ENCODE assay signal across 25 cellular contexts in the genomic region with DNA sequence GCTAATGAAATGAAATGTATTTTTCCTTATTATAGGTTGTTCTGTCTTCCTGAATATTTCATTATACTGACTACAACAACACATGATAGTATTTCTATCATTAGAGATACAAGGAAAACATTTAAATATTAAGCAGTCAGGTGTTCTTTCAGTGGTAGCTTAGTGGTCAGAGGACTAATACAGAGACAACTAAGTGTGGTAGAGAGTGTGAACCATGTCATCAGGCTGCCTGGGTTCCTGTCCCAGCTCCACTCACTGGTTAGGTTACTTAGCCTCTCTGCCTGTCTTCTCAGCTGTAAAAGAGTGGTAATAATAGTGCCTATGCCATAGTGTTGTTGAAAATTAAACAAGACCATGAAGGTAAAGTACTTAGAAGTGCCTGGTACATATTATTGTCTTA. TPM values are rescaled to one million over a fixed set of nuclear protein-coding genes. Genes with fewer than 3 reads are reported as not detected.
DNase-seq lines count a peak whose midpoint lies in the region; ATAC-seq, FAIRE-seq and TF ChIP-seq lines count a peak whose summit lies in the region.
"Had no signal": no experiment of that assay in that cellular context is flagged by ENCODE, and none has a peak within 500 bp of the region (broad histone marks: within the 10 kb centered on the region; RNA-seq: fewer than 3 reads in every experiment).

No MANE protein-coding gene starts in this region.

- H2AFZ ChIP-seq in GM23248 (no peak overlapping the region), keratinocyte (ENCODE audit: control insufficient read depth, low read length) (no peak overlapping the region)

- dilution Hi-C loops in keratinocyte (cut with MboI; ENCODE audit: extremely low pct_ligation_motif_present, low sequenced_read_pairs) = no loop called here

- TSS peak; percentile 0 for BruUV-seq in Panc1 (replicated peaks; lab: Mats Ljungman, UMichigan)

- POLR2A ChIA-PET in Panc1 (lab: Charles Lee) = no interaction called here

- peak overlapping the region; percentile 87 for H3K4me2 ChIP-seq in GM23248 (ENCODE audit: unreplicated experiment)
- peak overlapping the region; percentile 82 for H3K4me2 ChIP-seq in keratinocyte (ENCODE audit: control insufficient read depth, extremely low read depth, insufficient read depth, low read depth, low read length)

- H3K9ac ChIP-seq in GM23248 = peak overlapping the region; percentile 97
- no peak overlapping the region for H3K9ac ChIP-seq in keratinocyte (ENCODE audit: control insufficient read depth, extremely low read depth, insufficient read depth, low read length)

- peaks cover 44% of the 10 kb centered on the region; the same call in 1 of the 2 replicates for H4K20me1 ChIP-seq in GM23248 (ENCODE audit: insufficient read depth)
- peaks cover 13% of the 10 kb centered on the region for H4K20me1 ChIP-seq in keratinocyte (ENCODE audit: control insufficient read depth, extremely low read depth, insufficient read depth, low read length)

- H3K4me1 ChIP-seq in GM23248 (ENCODE audit: insufficient read depth) (peaks cover 55% of the 10 kb centered on the region), Panc1 (ENCODE audit: control insufficient read depth, insufficient read depth, low read length) (peaks cover 22% of the 10 kb centered on the region), keratinocyte (ENCODE audit: control insufficient read depth, extremely low read depth, insufficient read depth, low read length) (peaks cover 36% of the 10 kb centered on the region), gastrocnemius medialis (peaks cover 10 to 20% of the 10 kb centered on the region in 2 donors), aorta (ENCODE audit: control insufficient read depth in 1 of 2, insufficient read depth in 2 of 2, low read length in 2 of 2) (peaks cover 2 to 9% of the 10 kb centered on the region in 2 donors)

- H3K9me1 ChIP-seq in keratinocyte (ENCODE audit: control insufficient read depth, extremely low read depth, insufficient read depth, low read length) = no peaks in the 10 kb centered on the region

- CTCF ChIA-PET in Panc1 (lab: Charles Lee) = no interaction called here

- in situ Hi-C loops in GM23248 (cut with MboI) = no loop called here
- in situ Hi-C loops in Panc1 (cut with HindIII; ENCODE audit: low pct_unique_long_range_greater_than_20kb, low sequenced_read_pairs) = no loop called here
- in situ Hi-C loops in gastrocnemius medialis (cut with MboI; ENCODE audit: low sequenced_read_pairs in 4 of 4) = loop anchor here in 2 of 4 donors (5.0 to 10.0 kb wide), 2 partner anchors 61 to 68 kb away; a partner anchor contains a TSS

- ATAC-seq in Panc1 = no peak
- no peak for ATAC-seq in gastrocnemius medialis
- no peak for ATAC-seq in GM18858 (IDR thresholded peaks at IDR 0.05; ENCODE audit: unreplicated experiment)
- ATAC-seq in aorta (ENCODE audit: low FRiP score) = no peak
- ATAC-seq: activated CD8-positive, alpha-beta memory T cell treated with anti-CD3 and anti-CD28 coated beads, Interleukin-2, amount 10 ng/mL, durations not matched to agents 7 days and 5 days; foreskin keratinocyte; left ventricle myocardium superior; stimulated activated memory B cell treated with anti-CD40 and anti-IgM and Interleukin-4, amounts not matched to agents 10 μg/mL and 1 μg/mL and 100 μg/mL, for 72 hours had no signal

- TF ChIP-seq POLR2A in gastrocnemius medialis (IDR thresholded peaks at IDR 0.05) = no peak

- DNase-seq in GM06990 (ENCODE audit: extremely low read depth, insufficient read length) (peak; percentile 7), GM23248 (no peak), Panc1 (ENCODE audit: low read depth, low spot score) (no peak), keratinocyte (ENCODE audit: low read depth, low spot score) (no peak), NCI-H510A treated with DMSO at 0.1 percent for 48 hours (lab: John Stamatoyannopoulos, UW) (no peak), gastrocnemius medialis (no peak), aorta (no peak)
- DNase-seq: activated CD4-positive, alpha-beta T cell treated with anti-CD3 and anti-CD28 coated beads for 48 hours; activated CD8-positive, alpha-beta memory T cell treated with anti-CD3 and anti-CD28 coated beads, Interleukin-2, amount 10 ng/mL, durations not matched to agents 7 days and 5 days; activated naive CD4-positive, alpha-beta T cell treated with anti-CD3 and anti-CD28 coated beads, Interleukin-2, amount 50 U/mL, for 16 hours; cerebellar nuclear complex; effector CD4-positive, alpha-beta T cell; foreskin keratinocyte; left ventricle myocardium superior; NCI-H1092 treated with DMSO at 0.1 percent for 48 hours; NCI-H2029; NCI-H226; NCI-H82; stimulated activated CD4-positive, alpha-beta T cell treated with anti-CD3 and anti-CD28 coated beads, Interleukin-2, amount 100 ng/mL, for 24 hours had no signal

- H3K36me3 ChIP-seq in GM06990 (ENCODE audit: control insufficient read depth, insufficient read depth, low read length) = no peaks in the 10 kb centered on the region; the same call in 1 of the 2 replicates
- H3K36me3 ChIP-seq in GM23248 (ENCODE audit: low read depth) = peaks cover 50% of the 10 kb centered on the region
- peaks cover 10% of the 10 kb centered on the region; the same call in 1 of the 2 replicates for H3K36me3 ChIP-seq in Panc1 (ENCODE audit: control insufficient read depth, insufficient read depth, low read length)
- H3K36me3 ChIP-seq in keratinocyte (ENCODE audit: control insufficient read depth in 2 of 2, extremely low read depth in 1 of 2, insufficient read depth in 2 of 2, low read length in 2 of 2) = peaks cover 16 to 31% of the 10 kb centered on the region in 2 experiments
- peaks cover 0 to 23% of the 10 kb centered on the region in 2 donors for H3K36me3 ChIP-seq in gastrocnemius medialis
- H3K36me3 ChIP-seq in aorta (ENCODE audit: control insufficient read depth in 1 of 2, insufficient read depth in 2 of 2, low read length in 1 of 2) = peaks cover 0 to 6% of the 10 kb centered on the region in 2 donors

- H3K79me2 ChIP-seq in GM23248 (ENCODE audit: insufficient read depth) (peaks cover 89% of the 10 kb centered on the region), keratinocyte (ENCODE audit: control insufficient read depth, insufficient read depth, low read length) (peaks cover 88% of the 10 kb centered on the region)

- no peak for TF ChIP-seq CTCF in GM06990 (IDR thresholded peaks at IDR 0.05; ENCODE audit: insufficient read depth, low read length, poor library complexity, severe bottlenecking)
- no peak for TF ChIP-seq CTCF in Panc1 (IDR thresholded peaks at IDR 0.05)
- no peak for TF ChIP-seq CTCF in keratinocyte (optimal IDR thresholded peaks at IDR 0.05 in 1 of 3, IDR thresholded peaks at IDR 0.05 in 1 of 3, conservative IDR thresholded peaks at IDR 0.05 in 1 of 3; ENCODE audit: extremely low read depth in 1 of 3, insufficient read depth in 2 of 3, low read length in 3 of 3)
- no peak for TF ChIP-seq CTCF in gastrocnemius medialis (IDR thresholded peaks at IDR 0.05 in 4 of 5, conservative IDR thresholded peaks at IDR 0.05 in 1 of 5)

- H3K9me3 ChIP-seq in GM23248 (ENCODE audit: low read depth) (no peaks in the 10 kb centered on the region), Panc1 (ENCODE audit: control insufficient read depth, insufficient read depth, low read depth, low read length) (no peaks in the 10 kb centered on the region), keratinocyte (ENCODE audit: control insufficient read depth, low read depth, low read length) (no peaks in the 10 kb centered on the region), gastrocnemius medialis (no peaks in the 10 kb centered on the region), aorta (ENCODE audit: control insufficient read depth, low read length) (no peaks in the 10 kb centered on the region)
- H3K9me3 ChIP-seq: ascending aorta, SJSA1 had no signal

- H3K4me3 ChIP-seq in GM06990 (replicated peaks; ENCODE audit: low read depth, low read length) = no peak overlapping the region
- H3K4me3 ChIP-seq in GM23248 = peak overlapping the region; percentile 88
- peak overlapping the region; percentile 19 to 95; a peak in 2 of 4 replicates for H3K4me3 ChIP-seq in Panc1 (ENCODE audit: low read depth in 2 of 2, low read length in 2 of 2)
- H3K4me3 ChIP-seq in keratinocyte (ENCODE audit: control insufficient read depth in 2 of 3, extremely low read depth in 1 of 3, insufficient read depth in 2 of 3, low read depth in 1 of 3, low read length in 3 of 3) = no peak overlapping the region
- H3K4me3 ChIP-seq in gastrocnemius medialis = no peak overlapping the region
- no peak overlapping the region for H3K4me3 ChIP-seq in aorta (ENCODE audit: low read length in 2 of 2)
- H3K4me3 ChIP-seq: ascending aorta, SJSA1 had no signal

- H3F3A ChIP-seq in GM23248 (ENCODE audit: insufficient read depth) = peaks cover 86% of the 10 kb centered on the region

- FAIRE-seq in keratinocyte (lab: Jason Lieb, UNC) = no peak
- FAIRE-seq: small intestine, urothelium cell line had no signal

- no peaks in the 10 kb centered on the region for H3K9me2 ChIP-seq in GM23248 (ENCODE audit: insufficient read depth)

- H3K27ac ChIP-seq in GM23248 = 0 out of 2 replicates have a peak overlapping the region, but pooled peaks have one; percentile 98
- no peak overlapping the region for H3K27ac ChIP-seq in Panc1 (ENCODE audit: low read length)
- H3K27ac ChIP-seq in keratinocyte (ENCODE audit: control insufficient read depth, insufficient read depth, low read length) = no peak overlapping the region
- no peak overlapping the region for H3K27ac ChIP-seq in gastrocnemius medialis
- H3K27ac ChIP-seq in aorta (ENCODE audit: low read depth in 1 of 2, low read length in 2 of 2) = no peak overlapping the region
- H3K27ac ChIP-seq: ascending aorta, foreskin keratinocyte, SJSA1 had no signal

- intact Hi-C loops in Panc1 (cut with micrococcal nuclease; ENCODE audit: unreplicated experiment) (no loop called here), gastrocnemius medialis (cut with DNase I; ENCODE audit: low total_unique reads) (no loop called here), aorta (cut with DNase I) (no loop called here)

- H3K27me3 ChIP-seq in GM06990 (replicated peaks; ENCODE audit: control insufficient read depth, insufficient read depth, low read length) (no peaks in the 10 kb centered on the region), GM23248 (replicated peaks; ENCODE audit: insufficient read depth) (no peaks in the 10 kb centered on the region), Panc1 (ENCODE audit: control insufficient read depth, insufficient read depth, low read length) (no peaks in the 10 kb centered on the region), keratinocyte (ENCODE audit: control insufficient read depth, extremely low read depth, insufficient read depth, low read length) (no peaks in the 10 kb centered on the region), gastrocnemius medialis (no peaks in the 10 kb centered on the region), aorta (ENCODE audit: control insufficient read depth in 1 of 2, insufficient read depth in 2 of 2, low read length in 1 of 2) (no peaks in the 10 kb centered on the region)
- H3K27me3 ChIP-seq: ascending aorta, foreskin keratinocyte, SJSA1 had no signal

RNA-seq across cellular contexts. Expression of a gene that starts 3.9 kb away (rescaled TPM):
- 406 and 457 TPM in 2 replicates for total RNA-seq in GM23248 (2014; rRNA removed; shearing (Covaris generic))
- 524 and 534 TPM in 2 replicates for polyA plus RNA-seq in GM23248 (2016; fragmentation: Nextera tagmentation; extraction: Ambion mirVana)
- total RNA-seq in Panc1 (2021; ENCODE audit: unreplicated experiment) = 97.7 TPM
- 60.1 TPM for polyA plus RNA-seq in Panc1 (2012; ENCODE audit: insufficient read length)
- polyA plus RNA-seq in keratinocyte = 81.8 to 150 TPM (median 129 TPM) in 3 replicates
- polyA plus RNA-seq in keratinocyte (2011; ENCODE audit: low read depth) = 82.3 TPM
- polyA plus RNA-seq in keratinocyte (2011; cell fraction: cytosol; rRNA removed) = 72.4 and 143 TPM in 2 replicates
- polyA plus RNA-seq in keratinocyte (2011; cell fraction: nucleus; rRNA removed) = 115 and 150 TPM in 2 replicates
- polyA plus RNA-seq in keratinocyte (2012; ENCODE audit: low replicate concordance) = 89.8 and 128 TPM in 2 replicates
- polyA minus RNA-seq in keratinocyte = 27.7 to 125 TPM (median 59.1 TPM) in 3 replicates
- 67.5 TPM for polyA minus RNA-seq in keratinocyte (2011; cell fraction: cytosol; rRNA and poly(A)+ RNA removed)
- polyA minus RNA-seq in keratinocyte (2011; cell fraction: nucleus; rRNA and poly(A)+ RNA removed) = 75.2 and 120 TPM in 2 replicates
- 10 to 100 TPM; 29.2 to 57.3 (median 43.2) TPM for total RNA-seq in gastrocnemius medialis
- total RNA-seq in aorta = 100 to 1,000 TPM; 101 to 138 TPM
- 10 to 100 TPM; 32.2 to 45.2 TPM for polyA plus RNA-seq in aorta

Comparison
In these comparisons a context has a peak if more than half of its experiments do, and no peak if none do; other contexts are left out.
1. H3K4me3 ChIP-seq: peak in GM23248 (single experiment) and Panc1 (2 of 2); none in GM06990 (single experiment), keratinocyte (0 of 3), gastrocnemius medialis (0 of 4) and aorta (0 of 2).